Comparison of ENCODE assay signal across 11 cellular contexts in genomic region chr10:78433722-78434535, GRCh38.
DNase-seq lines count a peak whose midpoint lies in the region; ATAC-seq and TF ChIP-seq lines count a peak whose summit lies in the region.
"Had no signal": no experiment of that assay in that cellular context is flagged by ENCODE, and none has a peak within 500 bp of the region (broad histone marks: within the 10 kb centered on the region; RNA-seq: fewer than 3 reads in every experiment).

No MANE protein-coding gene starts in this region.

- TF ChIP-seq POLR2A in body of pancreas (IDR thresholded peaks at IDR 0.05), result no peak

- H3K27me3 ChIP-seq in body of pancreas (no peaks in the 10 kb centered on the region), muscle layer of colon (ENCODE audit: control insufficient read depth in 1 of 2, insufficient read depth in 2 of 2, low read length in 2 of 2) (no peaks in the 10 kb centered on the region)
- H3K27me3 ChIP-seq: tibial artery had no signal

- peak overlapping the region; percentile 46 for H3K27ac ChIP-seq in C4-2B
- no peak overlapping the region for H3K27ac ChIP-seq in body of pancreas
- peak overlapping the region; percentile 53 for H3K27ac ChIP-seq in muscle layer of colon (ENCODE audit: low read depth, low read length)

- H3K4me3 ChIP-seq in body of pancreas (no peak overlapping the region), muscle layer of colon (ENCODE audit: low read depth in 1 of 2, low read length in 2 of 2) (peak overlapping the region in 1 of 2 donors; percentile 16)
- H3K4me3 ChIP-seq: tibial artery had no signal

- DNase-seq in NCI-H2171 (lab: John Stamatoyannopoulos, UW), result peak; percentile 22
- peak; percentile 39 to 66 (median 56) for DNase-seq in body of pancreas
- no peak for DNase-seq in activated CD4-positive, CD25-positive, alpha-beta regulatory T cell (lab: John Stamatoyannopoulos, UW)
- no peak for DNase-seq in GF-D8 (lab: John Stamatoyannopoulos, UW)
- DNase-seq: H9, T1000 had no signal

- WGBS in body of pancreas, 2 donors, result 53 to 62% methylated on average over 9 to 12 of the region's 12 CpGs

- peak; percentile 58 for ATAC-seq in body of pancreas
- ATAC-seq in GM18858 (IDR thresholded peaks at IDR 0.05; ENCODE audit: unreplicated experiment), result no peak
- ATAC-seq in GM21367 (IDR thresholded peaks at IDR 0.05; ENCODE audit: unreplicated experiment), result no peak

- H3K36me3 ChIP-seq in body of pancreas (replicated peaks in 1 of 2; ENCODE audit: insufficient read depth in 1 of 2, low read depth in 2 of 2) (no peaks in the 10 kb centered on the region), muscle layer of colon (ENCODE audit: insufficient read depth, low read length) (no peaks in the 10 kb centered on the region)
- H3K36me3 ChIP-seq: tibial artery had no signal

- no peak overlapping the region for H3K9ac ChIP-seq in muscle layer of colon (ENCODE audit: low read length)

- intact Hi-C loops in body of pancreas (cut with DNase I), result no loop called here

- no peaks in the 10 kb centered on the region for H3K9me3 ChIP-seq in body of pancreas
- H3K9me3 ChIP-seq in muscle layer of colon (ENCODE audit: low read length), result no peaks in the 10 kb centered on the region
- H3K9me3 ChIP-seq: tibial artery had no signal

- peaks cover 11% of the 10 kb centered on the region for H3K4me1 ChIP-seq in body of pancreas
- peaks cover 82% of the 10 kb centered on the region for H3K4me1 ChIP-seq in muscle layer of colon (ENCODE audit: insufficient read depth, low read length)

- TF ChIP-seq CTCF in C4-2B (conservative IDR thresholded peaks at IDR 0.05) (no peak), body of pancreas (IDR thresholded peaks at IDR 0.05) (no peak)

Comparison
In these comparisons a context has a peak if more than half of its experiments do, and no peak if none do; other contexts are left out.
1. H3K27ac ChIP-seq: peak in C4-2B (single experiment) and muscle layer of colon (single experiment); none in body of pancreas (0 of 4).
2. DNase-seq: peak in NCI-H2171 (single experiment) and body of pancreas (4 of 4); none in activated CD4-positive, CD25-positive, alpha-beta regulatory T cell (0 of 4) and GF-D8 (single experiment).